25 cellular contexts compared by ENCODE assay signal in genomic region chr2:24351627-24351938, GRCh38. TPM values are rescaled to one million over a fixed set of nuclear protein-coding genes. Genes with fewer than 3 reads are reported as not detected.
DNase-seq lines count a peak whose midpoint lies in the region; ATAC-seq, FAIRE-seq and TF ChIP-seq lines count a peak whose summit lies in the region.
"Had no signal": no experiment of that assay in that cellular context is flagged by ENCODE, and none has a peak within 500 bp of the region (broad histone marks: within the 10 kb centered on the region; RNA-seq: fewer than 3 reads in every experiment).

No MANE protein-coding gene starts in this region.

- CTCF ChIA-PET in K562 (lab: Yijun Ruan, JAX; ENCODE audit: low intra/inter-chr PET ratio) = no interaction called here

- H3K4me1 Mint-ChIP-seq in activated naive CD8-positive, alpha-beta T cell (ENCODE audit: low read depth) = peaks cover 75% of the 10 kb centered on the region
- peaks cover 69% of the 10 kb centered on the region for H3K4me1 Mint-ChIP-seq in activated naive CD8-positive, alpha-beta T cell treated with anti-CD3 and anti-CD28 coated beads, Interleukin-2, amount 50 U/mL, for 24 hours

- no peak for ATAC-seq in activated naive CD8-positive, alpha-beta T cell treated with anti-CD3 and anti-CD28 coated beads, Interleukin-2, amount 50 U/mL, for 24 hours
- ATAC-seq in K562 (0 out of 3 replicates have a peak, but pooled peaks have one; percentile 31), psoas muscle (peak; percentile 69 to 81 (median 76))
- ATAC-seq: body of pancreas, mucosa of descending colon had no signal

- in situ Hi-C loops in K562 (cut with MboI) = no loop called here

- BruUV-seq in K562 (replicated peaks; lab: Mats Ljungman, UMichigan) = no TSS peak

- intact Hi-C loops in K562 (cut with micrococcal nuclease) = no loop called here
- intact Hi-C loops in psoas muscle (cut with DNase I) = loop anchor here in 1 of 2 donors (5.0 kb wide), 1 partner anchor 34 kb away; no protein-coding TSS in a partner anchor

- no peak overlapping the region for H2AFZ ChIP-seq in KMS-11 (ENCODE audit: low read depth)
- H2AFZ ChIP-seq in K562 (ENCODE audit: low read depth, low read length) = no peak overlapping the region
- H2AFZ ChIP-seq: hepatocyte had no signal

- no peaks in the 10 kb centered on the region for H3K36me3 Mint-ChIP-seq in activated naive CD8-positive, alpha-beta T cell
- peaks cover 2% of the 10 kb centered on the region for H3K36me3 Mint-ChIP-seq in activated naive CD8-positive, alpha-beta T cell treated with anti-CD3 and anti-CD28 coated beads, Interleukin-2, amount 50 U/mL, for 24 hours (ENCODE audit: low read depth)

- peaks cover 86% of the 10 kb centered on the region for H3K79me2 ChIP-seq in KMS-11 (ENCODE audit: insufficient read depth, low read depth)
- peaks cover 26% of the 10 kb centered on the region for H3K79me2 ChIP-seq in K562 (ENCODE audit: control insufficient read depth, insufficient read depth, low read length)

- no peak overlapping the region for H3K9ac ChIP-seq in KMS-11
- H3K9ac ChIP-seq in K562 (ENCODE audit: insufficient read depth in 1 of 2, low read depth in 2 of 2, low read length in 2 of 2) = no peak overlapping the region

- TF ChIP-seq EP300 in K562 (IDR thresholded peaks at IDR 0.05; ENCODE audit: low read length) = no peak

- no peaks in the 10 kb centered on the region for H3K9me1 ChIP-seq in K562 (ENCODE audit: control insufficient read depth, insufficient read depth, low read length)

- no peaks in the 10 kb centered on the region for H3K27me3 Mint-ChIP-seq in activated naive CD8-positive, alpha-beta T cell
- no peaks in the 10 kb centered on the region for H3K27me3 Mint-ChIP-seq in activated naive CD8-positive, alpha-beta T cell treated with anti-CD3 and anti-CD28 coated beads, Interleukin-2, amount 50 U/mL, for 24 hours

- H4K20me1 ChIP-seq in KMS-11 (ENCODE audit: insufficient read depth) (peaks cover 27% of the 10 kb centered on the region), K562 (replicated peaks; ENCODE audit: control insufficient read depth, insufficient read depth, low read length) (no peaks in the 10 kb centered on the region)

- H3K36me3 ChIP-seq in KMS-11 (ENCODE audit: insufficient read depth) = no peaks in the 10 kb centered on the region
- H3K36me3 ChIP-seq in K562 (ENCODE audit: control insufficient read depth, insufficient read depth, low read length) = no peaks in the 10 kb centered on the region
- H3K36me3 ChIP-seq in psoas muscle (ENCODE audit: insufficient read depth in 1 of 2, low read depth in 1 of 2) = no peaks in the 10 kb centered on the region
- H3K36me3 ChIP-seq: adrenal gland had no signal

- H3K27ac Mint-ChIP-seq in activated naive CD8-positive, alpha-beta T cell = no peak overlapping the region
- no peak overlapping the region for H3K27ac Mint-ChIP-seq in activated naive CD8-positive, alpha-beta T cell treated with anti-CD3 and anti-CD28 coated beads, Interleukin-2, amount 50 U/mL, for 24 hours
- H3K27ac Mint-ChIP-seq: H9 had no signal

- no peak overlapping the region for H3K27ac ChIP-seq in KMS-11
- no peak overlapping the region for H3K27ac ChIP-seq in K562 (ENCODE audit: extremely low read depth, low read depth, low read length)
- H3K27ac ChIP-seq in psoas muscle = no peak overlapping the region
- H3K27ac ChIP-seq: adrenal gland, body of pancreas, hepatocyte, RWPE1, SK-N-MC had no signal

- WGBS in K562 (ENCODE audit: insufficient coverage, low coverage, missing lambda C conversion rate) = 36% methylated on average over 3 of the region's 3 CpGs
- WGBS in psoas muscle, 3 donors = 60 to 81% (median 65%) methylated on average over 3 of the region's 3 CpGs

- H3K4me3 ChIP-seq in KMS-11 (IDR thresholded peaks at IDR 0.05; ENCODE audit: insufficient read depth, low read depth, low read length) (no peak overlapping the region), K562 (no peak overlapping the region), psoas muscle (no peak overlapping the region)
- H3K4me3 ChIP-seq: adrenal gland, body of pancreas, hepatocyte, lung, mucosa of descending colon, SK-N-MC had no signal

- no peak for TF ChIP-seq POLR2A in K562 (conservative IDR thresholded peaks at IDR 0.05)

- H3K27me3 ChIP-seq in KMS-11 (ENCODE audit: insufficient read depth, low read depth) (no peaks in the 10 kb centered on the region), K562 (ENCODE audit: control insufficient read depth in 2 of 2, insufficient read depth in 2 of 2, low read length in 2 of 2) (no peaks in the 10 kb centered on the region), psoas muscle (ENCODE audit: insufficient read depth in 3 of 3, low read length in 2 of 3) (no peaks in the 10 kb centered on the region)
- H3K27me3 ChIP-seq: adrenal gland, body of pancreas, hepatocyte had no signal

- POLR2A ChIA-PET in K562 (lab: Yijun Ruan, JAX) = no interaction called here

- H3K4me2 ChIP-seq in KMS-11 (peak overlapping the region; percentile 3; the same call in 1 of the 2 replicates), K562 (ENCODE audit: insufficient read depth, low read length) (no peak overlapping the region; the same call in 1 of the 2 replicates)
- H3K4me2 ChIP-seq: hepatocyte had no signal

- H3K9me3 ChIP-seq in K562 (replicated peaks; ENCODE audit: control insufficient read depth, insufficient read depth, low read depth, low read length) = no peaks in the 10 kb centered on the region
- H3K9me3 ChIP-seq in psoas muscle = no peaks in the 10 kb centered on the region
- H3K9me3 ChIP-seq: adrenal gland, body of pancreas, mucosa of descending colon had no signal

- no peak for FAIRE-seq in K562 (lab: Jason Lieb, UNC)
- FAIRE-seq: endometrium, frontal cortex had no signal

- peak overlapping the region; percentile 49 for H3K4me3 Mint-ChIP-seq in activated naive CD8-positive, alpha-beta T cell
- no peak overlapping the region for H3K4me3 Mint-ChIP-seq in activated naive CD8-positive, alpha-beta T cell treated with anti-CD3 and anti-CD28 coated beads, Interleukin-2, amount 50 U/mL, for 24 hours
- H3K4me3 Mint-ChIP-seq: H9 had no signal

- TF ChIP-seq CTCF in KMS-11 (conservative IDR thresholded peaks at IDR 0.05; ENCODE audit: low read depth, low read length) (no peak), K562 (IDR thresholded peaks at IDR 0.05 in 2 of 3, conservative IDR thresholded peaks at IDR 0.05 in 1 of 3; ENCODE audit: insufficient read depth in 2 of 3, low read depth in 1 of 3, low read length in 3 of 3) (no peak), psoas muscle (IDR thresholded peaks at IDR 0.05) (no peak)

- H3K9me3 Mint-ChIP-seq in activated naive CD8-positive, alpha-beta T cell (ENCODE audit: low read depth) = no peaks in the 10 kb centered on the region
- H3K9me3 Mint-ChIP-seq in activated naive CD8-positive, alpha-beta T cell treated with anti-CD3 and anti-CD28 coated beads, Interleukin-2, amount 50 U/mL, for 24 hours = no peaks in the 10 kb centered on the region
- H3K9me3 Mint-ChIP-seq: H9 had no signal

- DNase-seq in activated naive CD8-positive, alpha-beta T cell treated with anti-CD3 and anti-CD28 coated beads, Interleukin-2, amount 50 U/mL, for 24 hours = no peak
- DNase-seq in K562 (ENCODE audit: extremely low read depth in 1 of 4, low spot score in 3 of 4) = no peak
- no peak for DNase-seq in psoas muscle
- DNase-seq in AG08396 (ENCODE audit: low spot score) = no peak
- no peak for DNase-seq in epidermal melanocyte (ENCODE audit: insufficient read length, low spot score)
- DNase-seq in NCI-H2196 treated with DMSO at 0.1 percent for 48 hours (lab: John Stamatoyannopoulos, UW; ENCODE audit: unreplicated experiment) = no peak
- DNase-seq: 8988T; activated CD4-positive, alpha-beta T cell treated with anti-CD3 and anti-CD28 coated beads, Interleukin-2, amount 50 U/mL, for 4 hours; activated CD4-positive, CD25-positive, alpha-beta regulatory T cell; activated naive CD4-positive, alpha-beta T cell; adrenal gland; body of pancreas; cerebellar nuclear complex; H9; mucosa of descending colon; NCI-H1694; stimulated activated naive CD4-positive, alpha-beta T cell treated with Interleukin-2 at 50 U/mL for 16 hours had no signal

- no peak for TF ChIP-seq RAD21 in K562 (CRISPR knock-in tag; conservative IDR thresholded peaks at IDR 0.05 in 1 of 2, IDR thresholded peaks at IDR 0.05 in 1 of 2)

- H3K4me1 ChIP-seq in KMS-11 (ENCODE audit: low read depth, poor library complexity, severe bottlenecking) (peaks cover 29% of the 10 kb centered on the region), K562 (replicated peaks in 1 of 2; ENCODE audit: control insufficient read depth in 2 of 2, insufficient read depth in 2 of 2, low read length in 2 of 2) (peaks cover 10 to 12% of the 10 kb centered on the region in 2 experiments), psoas muscle (peaks cover 62% of the 10 kb centered on the region)

TF ChIP-seq in K562, 482 proteins besides CTCF, POLR2A, EP300 and RAD21 (continues in another document):
- no peak for TF ChIP-seq MEIS2 (IDR thresholded peaks at IDR 0.05; ENCODE audit: partially characterized antibody)
- TF ChIP-seq ZNF695 (CRISPR knock-in tag; IDR thresholded peaks at IDR 0.05) = no peak
- TF ChIP-seq BDP1 (IDR thresholded peaks at IDR 0.05; ENCODE audit: insufficient read depth, insufficient read length) = no peak
- TF ChIP-seq PHF8 (IDR thresholded peaks at IDR 0.05; ENCODE audit: borderline replicate concordance, low read length) = no peak

RNA-seq across cellular contexts. Expression of gene ITSN2, which starts 8.8 kb away (rescaled TPM):
- 15.5 and 26.4 TPM in 2 replicates for total RNA-seq in K562 (2011; cell fraction: chromatin; rRNA removed; ENCODE audit: low replicate concordance)
- 3.3 and 6.2 TPM in 2 replicates for total RNA-seq in K562 (2011; cell fraction: nucleolus; rRNA removed)
- 12.0 and 18.2 TPM in 2 replicates for total RNA-seq in K562 (2011; cell fraction: nucleoplasm; rRNA removed)
- total RNA-seq in K562 (2014; rRNA removed) (12.5 and 15.2 TPM in 2 replicates), K562 (2014; rRNA removed; fragmentation: Illumina TruSeq; extraction: Trizol) (16.4 and 18.7 TPM in 2 replicates), K562 (2015; rRNA removed; fragmentation: Illumina TruSeq; extraction: Trizol) (13.8 and 15.0 TPM in 2 replicates), K562 (2021) (16.6 and 19.9 TPM in 2 replicates), psoas muscle (10 to 100 TPM; 33.5 to 71.7 (median 39.9) TPM)
- polyA plus RNA-seq in K562 (2011; rRNA removed) (13.2 and 15.4 TPM in 2 replicates), K562 (2014; fragmentation: Illumina TruSeq; extraction: Trizol) (13.3 and 16.3 TPM in 2 replicates), K562 (2014; fragmentation: Nextera tagmentation; extraction: Ambion mirVana) (1 to 10 TPM; 6.6 to 6.7 TPM), K562 (2014; rRNA removed) (9.9 and 16.6 TPM in 2 replicates), psoas muscle (10 to 100 TPM; 12.2 to 15.0 (median 14.4) TPM)
- polyA plus RNA-seq in K562 (2011; cell fraction: cytosol; rRNA removed) = 6.7 and 9.2 TPM in 2 replicates
- polyA plus RNA-seq in K562 (2011; cell fraction: nucleus; rRNA removed) = 23.8 and 26.9 TPM in 2 replicates
- polyA plus RNA-seq in K562 (2012) = 11.0 and 16.4 TPM in 2 replicates
- polyA minus RNA-seq in K562 (2011; rRNA and poly(A)+ RNA removed) = 25.8 and 26.9 TPM in 2 replicates
- 9.6 and 12.5 TPM in 2 replicates for polyA minus RNA-seq in K562 (2011; cell fraction: cytosol; rRNA and poly(A)+ RNA removed)
- polyA minus RNA-seq in K562 (2011; cell fraction: nucleus; rRNA and poly(A)+ RNA removed) = 8.9 and 15.6 TPM in 2 replicates
